20 cellular contexts compared by ENCODE assay signal in genomic region chr14:33539918-33540357, GRCh38.
"Had no signal": no experiment of that assay in that cellular context is flagged by ENCODE, and none has a peak within 500 bp of the region (broad histone marks: within the 10 kb centered on the region; RNA-seq: fewer than 3 reads in every experiment).

No MANE protein-coding gene starts in this region.

- H3K36me3 ChIP-seq: adrenal gland, left ventricle myocardium inferior, neutrophil had no signal

- H3K4me2 ChIP-seq: hepatocyte had no signal

- H3K27ac ChIP-seq: adrenal gland, coronary artery, hepatocyte, left ventricle myocardium inferior, neutrophil had no signal

- H3K27me3 ChIP-seq: adrenal gland, hepatocyte, neutrophil had no signal

- H3K9me3 Mint-ChIP-seq: activated naive CD4-positive, alpha-beta T cell treated with anti-CD3 and anti-CD28 coated beads for 36 hours; activated T-helper 17 cell treated with anti-CD3 and anti-CD28 coated beads, Interleukin-2, amount 50 U/mL, for 72 hours; memory B cell; stimulated activated memory B cell treated with anti-CD40 and anti-IgM and Interleukin-4, amounts not matched to agents 10 μg/mL and 1 μg/mL and 100 μg/mL, for 72 hours had no signal

- H3K4me1 Mint-ChIP-seq: activated T-helper 17 cell treated with anti-CD3 and anti-CD28 coated beads, Interleukin-2, amount 50 U/mL, for 72 hours; memory B cell; naive thymus-derived CD4-positive, alpha-beta T cell; stimulated activated memory B cell treated with anti-CD40 and anti-IgM and Interleukin-4, amounts not matched to agents 10 μg/mL and 1 μg/mL and 100 μg/mL, for 72 hours had no signal

- H3K4me3 ChIP-seq: adrenal gland, coronary artery, hepatocyte, left ventricle myocardium inferior, mucosa of descending colon had no signal

- H3K4me1 ChIP-seq: adrenal gland, left ventricle myocardium inferior had no signal

- H3K79me2 ChIP-seq: hepatocyte had no signal

- FAIRE-seq: kidney had no signal

- H3K27ac Mint-ChIP-seq: activated naive CD4-positive, alpha-beta T cell treated with anti-CD3 and anti-CD28 coated beads for 36 hours; activated T-helper 17 cell treated with anti-CD3 and anti-CD28 coated beads, Interleukin-2, amount 50 U/mL, for 72 hours; effector memory CD8-positive, alpha-beta T cell; memory B cell; naive thymus-derived CD4-positive, alpha-beta T cell; stimulated activated memory B cell treated with anti-CD40 and anti-IgM and Interleukin-4, amounts not matched to agents 10 μg/mL and 1 μg/mL and 100 μg/mL, for 72 hours had no signal

- DNase-seq: activated CD4-positive, alpha-beta T cell treated with anti-CD3 and anti-CD28 coated beads, Interleukin-2, amount 50 U/mL, for 4 hours; activated CD4-positive, CD25-positive, alpha-beta regulatory T cell treated with anti-CD3 and anti-CD28 coated beads, Interleukin-2, amount 50 U/mL, for 72 hours; activated naive CD4-positive, alpha-beta T cell treated with anti-CD3 and anti-CD28 coated beads for 36 hours; adrenal gland; central memory CD4-positive, alpha-beta T cell; effector memory CD8-positive, alpha-beta T cell; kidney; left ventricle myocardium inferior; mucosa of descending colon; naive thymus-derived CD4-positive, alpha-beta T cell; posterior cingulate gyrus; stimulated activated CD4-positive, alpha-beta T cell treated with anti-CD3 and anti-CD28 coated beads, Interleukin-2, amount 100 ng/mL, for 48 hours; substantia nigra; trophoblast cell had no signal

- H3K4me3 Mint-ChIP-seq: activated naive CD4-positive, alpha-beta T cell treated with anti-CD3 and anti-CD28 coated beads for 36 hours; activated T-helper 17 cell treated with anti-CD3 and anti-CD28 coated beads, Interleukin-2, amount 50 U/mL, for 72 hours; effector memory CD8-positive, alpha-beta T cell; memory B cell; stimulated activated memory B cell treated with anti-CD40 and anti-IgM and Interleukin-4, amounts not matched to agents 10 μg/mL and 1 μg/mL and 100 μg/mL, for 72 hours had no signal

- H2AFZ ChIP-seq: hepatocyte had no signal

- ATAC-seq: activated T-helper 17 cell treated with anti-CD3 and anti-CD28 coated beads, Interleukin-2, amount 50 U/mL, for 72 hours; effector memory CD8-positive, alpha-beta T cell; mucosa of descending colon; naive thymus-derived CD4-positive, alpha-beta T cell; stimulated activated memory B cell treated with anti-CD40 and anti-IgM and Interleukin-4, amounts not matched to agents 10 μg/mL and 1 μg/mL and 100 μg/mL, for 72 hours had no signal

- H3K27me3 Mint-ChIP-seq: effector memory CD8-positive, alpha-beta T cell; memory B cell; stimulated activated memory B cell treated with anti-CD40 and anti-IgM and Interleukin-4, amounts not matched to agents 10 μg/mL and 1 μg/mL and 100 μg/mL, for 72 hours had no signal

- H3K9me3 ChIP-seq: adrenal gland, left ventricle myocardium inferior, mucosa of descending colon, neutrophil had no signal

- H3K36me3 Mint-ChIP-seq: memory B cell; naive thymus-derived CD4-positive, alpha-beta T cell; stimulated activated memory B cell treated with anti-CD40 and anti-IgM and Interleukin-4, amounts not matched to agents 10 μg/mL and 1 μg/mL and 100 μg/mL, for 72 hours had no signal
